In the genomic region with DNA sequence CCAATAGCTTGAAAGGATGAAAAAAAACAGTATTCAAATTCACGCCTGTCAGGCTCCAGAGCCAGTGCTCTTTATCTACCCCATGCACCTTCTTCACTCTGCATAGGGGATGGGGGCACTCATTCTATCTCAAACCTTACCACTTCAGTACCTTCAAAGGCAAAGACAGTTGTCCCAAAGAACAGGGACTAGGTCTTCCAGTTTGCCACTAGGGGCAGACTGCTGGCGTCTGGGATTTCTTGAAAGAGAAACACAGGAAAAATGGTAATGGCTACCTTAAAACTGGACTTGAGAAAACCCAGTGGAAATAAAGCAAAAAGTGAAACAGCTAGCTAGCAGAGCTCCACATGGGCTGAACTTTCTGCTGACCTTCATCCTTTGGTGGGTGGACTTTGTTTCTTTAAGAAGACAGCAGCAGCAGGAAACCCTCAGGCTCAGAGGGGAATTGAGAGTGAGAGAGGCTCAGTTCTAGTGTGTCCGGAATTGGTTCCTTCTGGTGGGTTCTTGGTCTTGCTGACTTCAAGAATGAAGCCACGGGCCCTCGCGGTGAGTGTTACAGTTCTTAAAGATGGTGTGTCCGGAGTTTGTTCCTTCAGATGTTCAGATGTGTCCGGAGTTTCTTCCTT, we compare ENCODE assay signal across 1 cellular context.
A peak's percentile ranks its signal among the peaks of the same experiment; 100 is the strongest.
TF ChIP-seq lines count a peak whose summit lies in the region.

No MANE protein-coding gene starts in this region.

TF ChIP-seq in HepG2, 621 proteins besides CTCF, POLR2A, EP300 and RAD21:
- 0 out of 2 replicates have a peak, but pooled peaks have one; percentile 12 for TF ChIP-seq ZNF501 (CRISPR knock-in tag; IDR thresholded peaks at IDR 0.05)
- TF ChIP-seq XRCC5 (optimal IDR thresholded peaks at IDR 0.05; ENCODE audit: low read length) = peak; percentile 59
- no peak for TF ChIP-seq ZNF616 (CRISPR knock-in tag; IDR thresholded peaks at IDR 0.05; ENCODE audit: low read depth)
- TF ChIP-seq STAG1 (CRISPR knock-in tag; IDR thresholded peaks at IDR 0.05) = peak; percentile 19; the same call in 1 of the 2 replicates
TF ChIP-seq in HepG2: peak in this region for 3.
